In the genomic region with DNA sequence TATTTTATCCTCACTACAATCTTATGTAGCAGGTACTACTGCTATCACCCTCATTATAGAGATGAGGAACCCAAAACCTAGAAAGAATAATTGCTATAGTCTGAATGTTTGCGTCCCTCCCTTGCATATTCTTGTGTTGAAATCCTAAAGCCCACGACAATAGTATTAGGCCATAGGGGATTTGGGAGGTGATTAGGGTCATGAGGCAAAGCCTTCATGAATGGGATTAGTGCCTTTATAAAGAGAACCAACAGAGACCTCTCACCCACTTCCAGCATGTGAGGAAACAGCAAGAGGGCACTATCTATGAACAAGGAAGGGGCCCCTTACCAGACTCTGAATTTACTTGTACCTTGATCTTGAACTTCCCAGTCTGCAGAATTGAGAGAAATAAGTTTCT, we compare ENCODE assay signal across 21 cellular contexts.
"Had no signal": no experiment of that assay in that cellular context is flagged by ENCODE, and none has a peak within 500 bp of the region (broad histone marks: within the 10 kb centered on the region; RNA-seq: fewer than 3 reads in every experiment).

No MANE protein-coding gene starts in this region.

- H3K4me1 Mint-ChIP-seq: naive B cell had no signal

- H3K36me3 Mint-ChIP-seq: immature natural killer cell, mesothelial cell of epicardium, naive B cell had no signal

- H3K9me3 ChIP-seq: colonic mucosa, esophagus muscularis mucosa, gastroesophageal sphincter, heart left ventricle, left lung, lower lobe of right lung, mucosa of descending colon had no signal

- H3K4me1 ChIP-seq: colonic mucosa, gastroesophageal sphincter, heart left ventricle, left lung, lower lobe of right lung had no signal

- H3K4me3 ChIP-seq: colonic mucosa, esophagus muscularis mucosa, gastroesophageal sphincter, heart left ventricle, hepatocyte, left lung, lower lobe of right lung, mucosa of descending colon had no signal

- H3K36me3 ChIP-seq: colonic mucosa, esophagus muscularis mucosa, gastroesophageal sphincter, heart left ventricle, left lung, lower lobe of right lung had no signal

- H3K27ac Mint-ChIP-seq: dendritic cell treated with granulocyte-macrophage colony-stimulating factor and Interleukin-4, amounts not matched to agents 40 ng/mL and 50 ng/mL, for 4 days; immature natural killer cell; mesothelial cell of epicardium; naive B cell had no signal

- H3K27ac ChIP-seq: colonic mucosa, esophagus muscularis mucosa, foreskin keratinocyte, gastroesophageal sphincter, heart left ventricle, hepatocyte, left lung, lower lobe of right lung had no signal

- H3K27me3 Mint-ChIP-seq: dendritic cell treated with granulocyte-macrophage colony-stimulating factor and Interleukin-4, amounts not matched to agents 40 ng/mL and 50 ng/mL, for 4 days had no signal

- H3K79me2 ChIP-seq: hepatocyte had no signal

- H3K4me2 ChIP-seq: hepatocyte had no signal

- ATAC-seq: foreskin keratinocyte, gastroesophageal sphincter, heart left ventricle, left lung, left ventricle myocardium superior, lower lobe of right lung, mucosa of descending colon had no signal

- H3K4me3 Mint-ChIP-seq: dendritic cell treated with granulocyte-macrophage colony-stimulating factor and Interleukin-4, amounts not matched to agents 40 ng/mL and 50 ng/mL, for 4 days; immature natural killer cell; mesothelial cell of epicardium; naive B cell had no signal

- H3K9me3 Mint-ChIP-seq: dendritic cell treated with granulocyte-macrophage colony-stimulating factor and Interleukin-4, amounts not matched to agents 40 ng/mL and 50 ng/mL, for 4 days; mesothelial cell of epicardium; naive B cell had no signal

- DNase-seq: colonic mucosa; cortex of kidney; effector CD4-positive, alpha-beta T cell; effector memory CD4-positive, alpha-beta T cell; foreskin keratinocyte; heart left ventricle; hypothalamus; immature natural killer cell; islet precursor cell; kidney; kidney glomerular epithelial cell; left lung; left ventricle myocardium superior; lower lobe of right lung; mucosa of descending colon; naive B cell had no signal

- H2AFZ ChIP-seq: hepatocyte had no signal

- H3K27me3 ChIP-seq: colonic mucosa, esophagus muscularis mucosa, gastroesophageal sphincter, heart left ventricle, hepatocyte, left lung had no signal
